Comparison of ENCODE assay signal across 8 cellular contexts in genomic region chr10:132397036-132397541, GRCh38. TPM values are rescaled to one million over a fixed set of nuclear protein-coding genes. Genes with fewer than 3 reads are reported as not detected.
DNase-seq lines count a peak whose midpoint lies in the region; ATAC-seq and TF ChIP-seq lines count a peak whose summit lies in the region.

TSS of gene PWWP2B (plus strand) at chr10:132397200. CDS start at chr10:132397227, 27 bp downstream.

- H3K4me3 Mint-ChIP-seq in activated CD4-positive, alpha-beta memory T cell treated with anti-CD3 and anti-CD28 coated beads, Interleukin-2, amount 10 ng/mL, durations not matched to agents 7 days and 5 days = peak within 1 kb of the TSS; percentile 79
- H3K4me3 Mint-ChIP-seq in endothelial cell (ENCODE audit: unreplicated experiment) = peak within 1 kb of the TSS; percentile 84

- H3K27me3 ChIP-seq in HUES6 (ENCODE audit: control insufficient read depth, insufficient read depth, low read length) (peaks cover 13% of the 10 kb centered on the region), mucosa of rectum (ENCODE audit: control insufficient read depth in 2 of 2, insufficient read depth in 2 of 2, low read length in 2 of 2) (no peaks in the 10 kb centered on the region)

- H3K4me3 ChIP-seq in HUES6 (ENCODE audit: low read depth, low read length) = peak within 1 kb of the TSS; percentile 71
- peak within 1 kb of the TSS; percentile 69 to 84 for H3K4me3 ChIP-seq in mucosa of rectum (ENCODE audit: low read length in 2 of 2)

- CTCF ChIA-PET in activated CD4-positive, alpha-beta memory T cell treated with anti-CD3 and anti-CD28 coated beads, Interleukin-2, amount 10 ng/mL, durations not matched to agents 7 days and 5 days (lab: Charles Lee) = interaction anchor here (1.2 kb wide), 1 partner anchor 10 kb away, joined by 3 read pairs; no protein-coding TSS in a partner anchor

- H3K4me1 Mint-ChIP-seq in activated CD4-positive, alpha-beta memory T cell treated with anti-CD3 and anti-CD28 coated beads, Interleukin-2, amount 10 ng/mL, durations not matched to agents 7 days and 5 days = peaks cover 9% of the 10 kb centered on the region
- H3K4me1 Mint-ChIP-seq in endothelial cell (ENCODE audit: unreplicated experiment) = peaks cover 6% of the 10 kb centered on the region

- H3K9me3 Mint-ChIP-seq in activated CD4-positive, alpha-beta memory T cell treated with anti-CD3 and anti-CD28 coated beads, Interleukin-2, amount 10 ng/mL, durations not matched to agents 7 days and 5 days = peaks cover 3% of the 10 kb centered on the region
- no peaks in the 10 kb centered on the region for H3K9me3 Mint-ChIP-seq in endothelial cell (ENCODE audit: unreplicated experiment)

- in situ Hi-C loops in ACHN (cut with HindIII; ENCODE audit: low pct_ligation_motif_present, low pct_unique_long_range_greater_than_20kb, low sequenced_read_pairs) = no loop called here

- H3K9me3 ChIP-seq in HUES6 (ENCODE audit: control insufficient read depth, insufficient read depth, low read depth, low read length) = no peaks in the 10 kb centered on the region
- H3K9me3 ChIP-seq in mucosa of rectum (ENCODE audit: control insufficient read depth in 2 of 2, low read length in 2 of 2) = no peaks in the 10 kb centered on the region

- DNase-seq in ACHN (peak; percentile 55), endothelial cell (ENCODE audit: low spot score) (peak; percentile 50), substantia nigra (lab: John Stamatoyannopoulos, UW) (peak in 5 of 49 donors; percentile 33 to 72 (median 43)), NCI-H2029 treated with DMSO at 0.1 percent for 48 hours (lab: John Stamatoyannopoulos, UW) (no peak)
- DNase-seq in activated CD4-positive, alpha-beta memory T cell treated with anti-CD3 and anti-CD28 coated beads, Interleukin-2, amount 10 ng/mL, durations not matched to agents 7 days and 5 days = peak; percentile 59

- POLR2A ChIA-PET in activated CD4-positive, alpha-beta memory T cell treated with anti-CD3 and anti-CD28 coated beads, Interleukin-2, amount 10 ng/mL, durations not matched to agents 7 days and 5 days (lab: Charles Lee) = interaction anchor here (0.5 to 2.7 kb wide), 3 partner anchors 24 to 67 kb away, joined by 3 to 22 read pairs (median 4); no protein-coding TSS in a partner anchor

- H3K27ac ChIP-seq in HUES6 (ENCODE audit: low read depth, low read length) = no peak within 1 kb of the TSS
- H3K27ac ChIP-seq in mucosa of rectum (ENCODE audit: low read depth in 2 of 2, low read length in 2 of 2) = peak within 1 kb of the TSS; percentile 94 to 96
- peak within 1 kb of the TSS; percentile 52 for H3K27ac ChIP-seq in substantia nigra (ENCODE audit: low read depth, low read length, poor library complexity, severe bottlenecking)

- peaks cover 26% of the 10 kb centered on the region; the same call in 1 of the 2 replicates for H3K4me1 ChIP-seq in HUES6 (ENCODE audit: control insufficient read depth, insufficient read depth, low read length)
- peaks cover 51 to 53% of the 10 kb centered on the region in 2 donors for H3K4me1 ChIP-seq in mucosa of rectum (ENCODE audit: control insufficient read depth in 2 of 2, insufficient read depth in 2 of 2, low read length in 2 of 2)

- H3K27ac Mint-ChIP-seq in activated CD4-positive, alpha-beta memory T cell treated with anti-CD3 and anti-CD28 coated beads, Interleukin-2, amount 10 ng/mL, durations not matched to agents 7 days and 5 days = peak within 1 kb of the TSS; percentile 29
- H3K27ac Mint-ChIP-seq in endothelial cell (ENCODE audit: unreplicated experiment) = peak within 1 kb of the TSS; percentile 70

- TF ChIP-seq CTCF in endothelial cell (IDR thresholded peaks at IDR 0.05; ENCODE audit: unreplicated experiment) = no peak

- H3K36me3 ChIP-seq in HUES6 (ENCODE audit: control insufficient read depth, insufficient read depth, low read length) (no peaks in the 10 kb centered on the region), mucosa of rectum (ENCODE audit: control insufficient read depth in 2 of 2, insufficient read depth in 2 of 2, low read length in 2 of 2) (no peaks in the 10 kb centered on the region)

- no peaks in the 10 kb centered on the region for H3K36me3 Mint-ChIP-seq in activated CD4-positive, alpha-beta memory T cell treated with anti-CD3 and anti-CD28 coated beads, Interleukin-2, amount 10 ng/mL, durations not matched to agents 7 days and 5 days (ENCODE audit: low read depth)
- peaks cover 6% of the 10 kb centered on the region for H3K36me3 Mint-ChIP-seq in endothelial cell (ENCODE audit: low read depth, unreplicated experiment)

- H3K27me3 Mint-ChIP-seq in activated CD4-positive, alpha-beta memory T cell treated with anti-CD3 and anti-CD28 coated beads, Interleukin-2, amount 10 ng/mL, durations not matched to agents 7 days and 5 days = peaks cover 6% of the 10 kb centered on the region
- peaks cover 10% of the 10 kb centered on the region for H3K27me3 Mint-ChIP-seq in endothelial cell (ENCODE audit: unreplicated experiment)

- H3K9ac ChIP-seq in HUES6 (ENCODE audit: low read length) (peak within 1 kb of the TSS; percentile 61), mucosa of rectum (ENCODE audit: low read depth in 1 of 2, low read length in 2 of 2) (peak within 1 kb of the TSS; percentile 89 to 91)

- peak; percentile 43 for ATAC-seq in GM19372 (IDR thresholded peaks at IDR 0.05; ENCODE audit: low read depth, unreplicated experiment)

RNA-seq across cellular contexts. Expression of gene PWWP2B, which starts in this region (rescaled TPM):
- 1 to 10 TPM; 5.5 to 6.3 TPM for total RNA-seq in activated CD4-positive, alpha-beta memory T cell treated with anti-CD3 and anti-CD28 coated beads, Interleukin-2, amount 10 ng/mL, durations not matched to agents 7 days and 5 days
- total RNA-seq in endothelial cell (ENCODE audit: unreplicated experiment) = 7.6 TPM
